In genomic region chr17:48250949-48251348, GRCh38 we compare ENCODE assay signal across 33 cellular contexts.
"Had no signal": no experiment of that assay in that cellular context is flagged by ENCODE, and none has a peak within 500 bp of the region (broad histone marks: within the 10 kb centered on the region; RNA-seq: fewer than 3 reads in every experiment).

No MANE protein-coding gene starts in this region.

- H3K27ac ChIP-seq: epithelial cell of prostate, esophagus squamous epithelium, neutrophil, ovary, right lobe of liver, thoracic aorta, uterus had no signal

- H3K9me3 ChIP-seq: esophagus squamous epithelium, neutrophil, ovary, right lobe of liver, thoracic aorta, uterus had no signal

- DNase-seq: activated CD4-positive, alpha-beta memory T cell treated with anti-CD3 and anti-CD28 coated beads, Interleukin-2, amount 10 ng/mL, durations not matched to agents 7 days and 5 days; activated CD4-positive, alpha-beta T cell treated with anti-CD3 and anti-CD28 coated beads, Interleukin-2, amount 10 ng/mL, durations not matched to agents 24 days and 14 days; activated CD4-positive, CD25-positive, alpha-beta regulatory T cell treated with anti-CD3 and anti-CD28 coated beads, Interleukin-2, amount 50 U/mL, for 72 hours; activated CD8-positive, alpha-beta memory T cell treated with anti-CD3 and anti-CD28 coated beads, Interleukin-2, amount 50 U/mL, for 48 hours; activated gamma-delta T cell; activated naive CD4-positive, alpha-beta T cell treated with anti-CD3 and anti-CD28 coated beads, Interleukin-2, amount 10 ng/mL, durations not matched to agents 7 days and 5 days; activated T-cell treated with anti-CD3 and anti-CD28 coated beads, Interleukin-2, amount 50 U/mL, for 24 hours; amniotic stem cell; central memory CD4-positive, alpha-beta T cell; effector CD4-positive, alpha-beta T cell; esophagus squamous epithelium; foreskin melanocyte; glutamatergic neuron; hippocampal formation; left cardiac atrium; left ventricle myocardium superior; ovary; right lobe of liver; stimulated activated CD4-positive, alpha-beta T cell treated with anti-CD3 and anti-CD28 coated beads, Interleukin-4, amount 100 ng/mL, for 24 hours; T1000; uterus had no signal

- H3K9me3 Mint-ChIP-seq: activated CD4-positive, alpha-beta memory T cell treated with anti-CD3 and anti-CD28 coated beads, Interleukin-2, amount 10 ng/mL, durations not matched to agents 7 days and 5 days; activated CD4-positive, alpha-beta T cell treated with anti-CD3 and anti-CD28 coated beads, Interleukin-2, amount 10 ng/mL, durations not matched to agents 24 days and 14 days; activated naive CD4-positive, alpha-beta T cell treated with anti-CD3 and anti-CD28 coated beads, Interleukin-2, amount 10 ng/mL, durations not matched to agents 7 days and 5 days; activated T-cell treated with anti-CD3 and anti-CD28 coated beads, Interleukin-2, amount 50 U/mL, for 24 hours; dendritic cell treated with granulocyte-macrophage colony-stimulating factor and Interleukin-4, amounts not matched to agents 40 ng/mL and 50 ng/mL, for 4 days; nephron; stimulated activated effector memory CD8-positive, alpha-beta T cell treated with anti-CD3 and anti-CD28 coated beads, Interleukin-12 subunit alpha, Interleukin-12 subunit beta, amount 100 ng/mL, for 72 hours; stimulated activated naive CD8-positive, alpha-beta T cell treated with anti-CD3 and anti-CD28 coated beads, Interleukin-15, Interleukin-2, amounts not matched to agents 100 ng/mL and 50 ng/mL, for 24 hours; T-helper 1 cell treated with Interleukin-12 subunit alpha and Interleukin-12 subunit beta and Interleukin-4 antibody, amounts not matched to agents 30 μg/mL and 1 μg/mL, for 36 hours; type B pancreatic cell had no signal

- H3K36me3 Mint-ChIP-seq: type B pancreatic cell had no signal

- H3K4me3 ChIP-seq: esophagus squamous epithelium, ovary, right lobe of liver, thoracic aorta, uterus had no signal

- ATAC-seq: left cardiac atrium; left ventricle myocardium superior; right lobe of liver; stimulated activated effector memory CD8-positive, alpha-beta T cell treated with anti-CD3 and anti-CD28 coated beads, Interleukin-12 subunit alpha, Interleukin-12 subunit beta, amount 100 ng/mL, for 72 hours had no signal

- H3K27me3 Mint-ChIP-seq: activated CD4-positive, alpha-beta memory T cell treated with anti-CD3 and anti-CD28 coated beads, Interleukin-2, amount 10 ng/mL, durations not matched to agents 7 days and 5 days; activated CD4-positive, alpha-beta T cell treated with anti-CD3 and anti-CD28 coated beads, Interleukin-2, amount 10 ng/mL, durations not matched to agents 24 days and 14 days; activated naive CD4-positive, alpha-beta T cell treated with anti-CD3 and anti-CD28 coated beads, Interleukin-2, amount 10 ng/mL, durations not matched to agents 7 days and 5 days; activated T-cell treated with anti-CD3 and anti-CD28 coated beads, Interleukin-2, amount 50 U/mL, for 24 hours; stimulated activated naive CD8-positive, alpha-beta T cell treated with anti-CD3 and anti-CD28 coated beads, Interleukin-15, Interleukin-2, amounts not matched to agents 100 ng/mL and 50 ng/mL, for 24 hours had no signal

- H3K4me3 Mint-ChIP-seq: activated CD4-positive, alpha-beta memory T cell treated with anti-CD3 and anti-CD28 coated beads, Interleukin-2, amount 10 ng/mL, durations not matched to agents 7 days and 5 days; activated CD4-positive, alpha-beta T cell treated with anti-CD3 and anti-CD28 coated beads, Interleukin-2, amount 10 ng/mL, durations not matched to agents 24 days and 14 days; activated naive CD4-positive, alpha-beta T cell treated with anti-CD3 and anti-CD28 coated beads, Interleukin-2, amount 10 ng/mL, durations not matched to agents 7 days and 5 days; activated T-cell treated with anti-CD3 and anti-CD28 coated beads, Interleukin-2, amount 50 U/mL, for 24 hours; dendritic cell treated with granulocyte-macrophage colony-stimulating factor and Interleukin-4, amounts not matched to agents 40 ng/mL and 50 ng/mL, for 4 days; stimulated activated effector memory CD8-positive, alpha-beta T cell treated with anti-CD3 and anti-CD28 coated beads, Interleukin-12 subunit alpha, Interleukin-12 subunit beta, amount 100 ng/mL, for 72 hours; stimulated activated naive CD8-positive, alpha-beta T cell treated with anti-CD3 and anti-CD28 coated beads, Interleukin-15, Interleukin-2, amounts not matched to agents 100 ng/mL and 50 ng/mL, for 24 hours; T-helper 1 cell treated with Interleukin-12 subunit alpha and Interleukin-12 subunit beta and Interleukin-4 antibody, amounts not matched to agents 30 μg/mL and 1 μg/mL, for 36 hours; type B pancreatic cell had no signal

- H3K36me3 ChIP-seq: esophagus squamous epithelium, neutrophil, ovary, right lobe of liver, thoracic aorta, uterus had no signal

- FAIRE-seq: astrocyte, keratinocyte had no signal

- H3K4me1 ChIP-seq: esophagus squamous epithelium, right lobe of liver, uterus had no signal

- H3K27ac Mint-ChIP-seq: activated CD4-positive, alpha-beta memory T cell treated with anti-CD3 and anti-CD28 coated beads, Interleukin-2, amount 10 ng/mL, durations not matched to agents 7 days and 5 days; activated CD4-positive, alpha-beta T cell treated with anti-CD3 and anti-CD28 coated beads, Interleukin-2, amount 10 ng/mL, durations not matched to agents 24 days and 14 days; activated naive CD4-positive, alpha-beta T cell treated with anti-CD3 and anti-CD28 coated beads, Interleukin-2, amount 10 ng/mL, durations not matched to agents 7 days and 5 days; activated T-cell treated with anti-CD3 and anti-CD28 coated beads, Interleukin-2, amount 50 U/mL, for 24 hours; dendritic cell treated with granulocyte-macrophage colony-stimulating factor and Interleukin-4, amounts not matched to agents 40 ng/mL and 50 ng/mL, for 4 days; nephron; progenitor cell of endocrine pancreas; stimulated activated effector memory CD8-positive, alpha-beta T cell treated with anti-CD3 and anti-CD28 coated beads, Interleukin-12 subunit alpha, Interleukin-12 subunit beta, amount 100 ng/mL, for 72 hours; stimulated activated naive CD8-positive, alpha-beta T cell treated with anti-CD3 and anti-CD28 coated beads, Interleukin-15, Interleukin-2, amounts not matched to agents 100 ng/mL and 50 ng/mL, for 24 hours; T-helper 1 cell treated with Interleukin-12 subunit alpha and Interleukin-12 subunit beta and Interleukin-4 antibody, amounts not matched to agents 30 μg/mL and 1 μg/mL, for 36 hours; type B pancreatic cell had no signal

- H3K4me1 Mint-ChIP-seq: activated naive CD4-positive, alpha-beta T cell treated with anti-CD3 and anti-CD28 coated beads, Interleukin-2, amount 10 ng/mL, durations not matched to agents 7 days and 5 days had no signal

- H3K27me3 ChIP-seq: ovary, right lobe of liver had no signal
